9 cellular contexts compared by ENCODE assay signal in genomic region chr1:8078176-8078671, GRCh38. TPM values are rescaled to one million over a fixed set of nuclear protein-coding genes. Genes with fewer than 3 reads are reported as not detected.
A peak's percentile ranks its signal among the peaks of the same experiment; 100 is the strongest.
DNase-seq lines count a peak whose midpoint lies in the region; FAIRE-seq and TF ChIP-seq lines count a peak whose summit lies in the region.
"Had no signal": no experiment of that assay in that cellular context is flagged by ENCODE, and none has a peak within 500 bp of the region (broad histone marks: within the 10 kb centered on the region; RNA-seq: fewer than 3 reads in every experiment).

No MANE protein-coding gene starts in this region.

- no peak for TF ChIP-seq EP300 in Ishikawa (IDR thresholded peaks at IDR 0.05; ENCODE audit: borderline replicate concordance)

- peak; percentile 47 for DNase-seq in AG20443 (ENCODE audit: low spot score)
- DNase-seq in colonic mucosa, result no peak
- DNase-seq in myocyte (ENCODE audit: low read depth), result peak; percentile 88
- no peak for DNase-seq in lower leg skin (ENCODE audit: low spot score in 2 of 2)
- DNase-seq in frontal cortex (ENCODE audit: low spot score in 2 of 2), result no peak
- no peak for DNase-seq in effector memory CD4-positive, alpha-beta T cell
- no peak for DNase-seq in Kasumi-1 (lab: John Stamatoyannopoulos, UW)
- DNase-seq: NCI-H187 treated with DMSO at 0.1 percent for 48 hours had no signal

- H3K27ac ChIP-seq in colonic mucosa, result peak overlapping the region; percentile 65
- H3K27ac ChIP-seq in effector memory CD4-positive, alpha-beta T cell (ENCODE audit: insufficient read depth, low read length, poor library complexity, severe bottlenecking), result no peak overlapping the region

- no peaks in the 10 kb centered on the region for H3K9me3 ChIP-seq in colonic mucosa
- no peaks in the 10 kb centered on the region for H3K9me3 ChIP-seq in effector memory CD4-positive, alpha-beta T cell (ENCODE audit: control insufficient read depth, low read length)

- FAIRE-seq in frontal cortex (lab: Jason Lieb, UNC), result no peak

- TF ChIP-seq RAD21 in Ishikawa (IDR thresholded peaks at IDR 0.05; ENCODE audit: low read depth), result no peak

- WGBS in lower leg skin, 2 donors, result 40 to 49% methylated on average over 6 of the region's 6 CpGs

- H3K4me1 ChIP-seq in colonic mucosa, result no peaks in the 10 kb centered on the region
- no peaks in the 10 kb centered on the region for H3K4me1 ChIP-seq in effector memory CD4-positive, alpha-beta T cell (ENCODE audit: control insufficient read depth, insufficient read depth, low read length, poor library complexity, severe bottlenecking)

- TF ChIP-seq POLR2A in lower leg skin (IDR thresholded peaks at IDR 0.05), result no peak

- TF ChIP-seq CTCF in colonic mucosa (IDR thresholded peaks at IDR 0.05), result no peak
- TF ChIP-seq CTCF in lower leg skin (IDR thresholded peaks at IDR 0.05), result no peak

- no peak overlapping the region for H3K4me3 ChIP-seq in colonic mucosa
- H3K4me3 ChIP-seq in lower leg skin (ENCODE audit: low read depth, poor library complexity, severe bottlenecking), result no peak overlapping the region
- H3K4me3 ChIP-seq in effector memory CD4-positive, alpha-beta T cell (ENCODE audit: insufficient read depth, low read depth, low read length, poor library complexity, severe bottlenecking), result no peak overlapping the region

- no peaks in the 10 kb centered on the region for H3K36me3 ChIP-seq in colonic mucosa
- no peaks in the 10 kb centered on the region for H3K36me3 ChIP-seq in effector memory CD4-positive, alpha-beta T cell (ENCODE audit: control insufficient read depth, insufficient read depth, low read length)

- intact Hi-C loops in colonic mucosa (cut with DNase I), result no loop called here
- intact Hi-C loops in lower leg skin (cut with DNase I; ENCODE audit: low total_unique reads), result no loop called here

- H3K27me3 ChIP-seq in colonic mucosa, result no peaks in the 10 kb centered on the region
- no peaks in the 10 kb centered on the region for H3K27me3 ChIP-seq in effector memory CD4-positive, alpha-beta T cell (replicated peaks; ENCODE audit: control insufficient read depth, insufficient read depth, low read length, poor library complexity, severe bottlenecking)

- H3K9ac ChIP-seq in colonic mucosa (ENCODE audit: low read depth in 2 of 2, low read length in 2 of 2), result no peak overlapping the region

TF ChIP-seq in Ishikawa, 13 proteins besides CTCF, POLR2A, EP300 and RAD21:
- peak; percentile 66 for TF ChIP-seq TEAD4 (IDR thresholded peaks at IDR 0.05)
- no peak for TF ChIP-seq REST (IDR thresholded peaks at IDR 0.05; ENCODE audit: low read depth)
- TF ChIP-seq MAX (IDR thresholded peaks at IDR 0.05), result no peak
- TF ChIP-seq YY1 (IDR thresholded peaks at IDR 0.05; ENCODE audit: low read depth), result no peak
TF ChIP-seq in Ishikawa: peak in this region for 1.

RNA-seq across cellular contexts. Expression of gene ERRFI1, which starts 52.1 kb away (rescaled TPM):
- total RNA-seq in colonic mucosa (10 to 100 TPM; 22.3 to 45.5 TPM), myocyte (138 and 194 TPM in 2 replicates), lower leg skin (100 to 1,000 TPM in 3 of 4 donors, 10 to 100 TPM in 1; 93.6 to 566 (median 163) TPM), frontal cortex (20.4 TPM)
- polyA plus RNA-seq in myocyte (2012), result 84.3 TPM

Comparison
In these comparisons a context has a peak if more than half of its experiments do, and no peak if none do; other contexts are left out.
1. DNase-seq: peak in AG20443 (single experiment) and myocyte (single experiment); none in colonic mucosa (single experiment), lower leg skin (0 of 2), frontal cortex (0 of 2), effector memory CD4-positive, alpha-beta T cell (0 of 3) and Kasumi-1 (0 of 2).